Comparison of ENCODE assay signal across 23 cellular contexts in the genomic region with DNA sequence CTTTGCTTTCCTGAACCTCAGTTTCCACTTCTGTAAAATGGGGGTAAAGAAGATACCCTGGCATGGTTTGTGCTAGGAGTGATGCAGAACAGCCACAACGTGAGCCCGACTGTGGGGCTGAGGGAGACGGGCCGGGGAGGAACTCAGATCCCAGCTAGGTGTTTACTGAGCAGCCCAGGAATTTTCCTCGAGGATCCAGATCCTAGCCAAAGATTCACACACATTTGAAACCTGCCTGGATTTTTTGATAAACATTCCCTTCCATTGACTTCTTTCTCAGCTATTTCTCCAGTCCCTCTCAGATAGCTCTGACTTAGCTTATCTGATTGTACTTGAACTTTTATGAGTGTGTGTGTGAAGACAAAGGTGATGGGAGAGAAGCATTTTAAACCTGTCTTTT.
DNase-seq lines count a peak whose midpoint lies in the region; ATAC-seq and TF ChIP-seq lines count a peak whose summit lies in the region.
"Had no signal": no experiment of that assay in that cellular context is flagged by ENCODE, and none has a peak within 500 bp of the region (broad histone marks: within the 10 kb centered on the region; RNA-seq: fewer than 3 reads in every experiment).

No MANE protein-coding gene starts in this region.

- 88 to 94% (median 89%) methylated on average over 5 of the region's 5 CpGs for WGBS in adrenal gland, 4 donors
- WGBS in endodermal cell (ENCODE audit: insufficient coverage in 1 of 2, insufficient read length in 1 of 2), 2 experiments, result 94% methylated on average over 5 of the region's 5 CpGs
- no CpG with 5 or more reads among the region's 5 CpGs for WGBS in trophoblast cell (ENCODE audit: extremely low coverage, insufficient coverage, insufficient read length)

- H3K79me1 ChIP-seq in trophoblast cell (ENCODE audit: low read length), result peaks cover 3% of the 10 kb centered on the region

- peak overlapping the region; percentile 41 for H4K91ac ChIP-seq in trophoblast cell (ENCODE audit: low read depth, low read length)

- H3K4me1 Mint-ChIP-seq in endodermal cell, result no peaks in the 10 kb centered on the region

- H3K4me1 ChIP-seq in adrenal gland (replicated peaks in 1 of 2) (peaks cover 13 to 25% of the 10 kb centered on the region in 2 donors), endodermal cell (ENCODE audit: control insufficient read depth, insufficient read depth, low read length) (no peaks in the 10 kb centered on the region), trophoblast cell (ENCODE audit: control insufficient read depth in 1 of 2, insufficient read depth in 2 of 2, low read length in 2 of 2) (peaks cover 0 to 3% of the 10 kb centered on the region in 2 experiments), mucosa of descending colon (ENCODE audit: low read depth) (peaks cover 15% of the 10 kb centered on the region)
- H3K4me1 ChIP-seq: BE2C had no signal

- no peak overlapping the region for H3K23ac ChIP-seq in trophoblast cell (ENCODE audit: low read length)

- H3K27ac ChIP-seq in VCaP (peak overlapping the region; percentile 62), adrenal gland (peak overlapping the region; percentile 6 to 78 (median 70)), endodermal cell (ENCODE audit: low read depth, low read length) (no peak overlapping the region), trophoblast cell (ENCODE audit: low read depth, low read length) (no peak overlapping the region)
- H3K27ac ChIP-seq: A549; BLaER1 treated with 17β-estradiol and CSF1 and Interleukin-3, amounts not matched to agents 10 nM and 100 nM; GM23248 had no signal

- H3K36me3 ChIP-seq in adrenal gland (replicated peaks in 1 of 2) (no peaks in the 10 kb centered on the region), endodermal cell (ENCODE audit: control insufficient read depth, insufficient read depth, low read length) (peaks cover 36% of the 10 kb centered on the region), trophoblast cell (ENCODE audit: control insufficient read depth in 1 of 2, insufficient read depth in 2 of 2, low read length in 2 of 2) (no peaks in the 10 kb centered on the region), mucosa of descending colon (ENCODE audit: low read depth) (no peaks in the 10 kb centered on the region)

- H3K36me3 Mint-ChIP-seq in endodermal cell (ENCODE audit: low read depth), result peaks cover 36% of the 10 kb centered on the region
- H3K36me3 Mint-ChIP-seq: CD14-positive monocyte had no signal

- H3K27me3 Mint-ChIP-seq in endodermal cell (ENCODE audit: insufficient read depth), result no peaks in the 10 kb centered on the region
- H3K27me3 Mint-ChIP-seq: CD4-positive, alpha-beta T cell; CD8-positive, alpha-beta memory T cell had no signal

- H3K4ac ChIP-seq in trophoblast cell (ENCODE audit: low read depth, low read length), result no peak overlapping the region

- H3K27me3 ChIP-seq in adrenal gland (no peaks in the 10 kb centered on the region), endodermal cell (ENCODE audit: control insufficient read depth, insufficient read depth, low read length, poor library complexity, severe bottlenecking) (no peaks in the 10 kb centered on the region), trophoblast cell (ENCODE audit: insufficient read depth, low read length) (no peaks in the 10 kb centered on the region)
- H3K27me3 ChIP-seq: BE2C; BLaER1 treated with 17β-estradiol and CSF1 and Interleukin-3, amounts not matched to agents 10 nM and 100 nM had no signal

- H3K14ac ChIP-seq in trophoblast cell (ENCODE audit: low read length), result no peak overlapping the region

- H2BK120ac ChIP-seq in trophoblast cell (ENCODE audit: insufficient read depth, low read length, poor library complexity), result no peak overlapping the region

- peak overlapping the region; percentile 19 for H2AFZ ChIP-seq in trophoblast cell (ENCODE audit: insufficient read depth, low read length, poor library complexity)
- H2AFZ ChIP-seq: GM23248 had no signal

- H3K27ac Mint-ChIP-seq in endodermal cell, result no peak overlapping the region
- H3K27ac Mint-ChIP-seq: CD14-positive monocyte; CD4-positive, alpha-beta T cell; CD8-positive, alpha-beta memory T cell had no signal

- TF ChIP-seq CTCF in VCaP (conservative IDR thresholded peaks at IDR 0.05), result no peak
- TF ChIP-seq CTCF in adrenal gland (IDR thresholded peaks at IDR 0.05), result no peak
- no peak for TF ChIP-seq CTCF in endodermal cell (conservative IDR thresholded peaks at IDR 0.05)
- TF ChIP-seq CTCF in mucosa of descending colon (IDR thresholded peaks at IDR 0.05), result no peak

- no peak overlapping the region for H3K4me2 ChIP-seq in trophoblast cell (ENCODE audit: low read length)
- H3K4me2 ChIP-seq: A549; BLaER1 treated with 17β-estradiol and CSF1 and Interleukin-3, amounts not matched to agents 10 nM and 100 nM had no signal

- H3K79me2 ChIP-seq in trophoblast cell (ENCODE audit: control insufficient read depth, insufficient read depth, low read length, poor library complexity), result no peaks in the 10 kb centered on the region

- H3K9me3 Mint-ChIP-seq in endodermal cell, result peaks cover 11% of the 10 kb centered on the region
- H3K9me3 Mint-ChIP-seq: CD4-positive, alpha-beta T cell had no signal

- peaks cover 0 to 4% (median 0%) of the 10 kb centered on the region in 3 donors for H3K9me3 ChIP-seq in adrenal gland (replicated peaks in 1 of 3)
- peaks cover 22% of the 10 kb centered on the region for H3K9me3 ChIP-seq in endodermal cell (ENCODE audit: control insufficient read depth, low read length)
- H3K9me3 ChIP-seq in trophoblast cell (ENCODE audit: insufficient read depth, low read depth, low read length), result peaks cover 5% of the 10 kb centered on the region
- H3K9me3 ChIP-seq in mucosa of descending colon, result peaks cover 4% of the 10 kb centered on the region

- no peak for TF ChIP-seq POLR2A in adrenal gland (IDR thresholded peaks at IDR 0.05)

- H3K4me3 ChIP-seq in adrenal gland, result no peak overlapping the region
- H3K4me3 ChIP-seq in endodermal cell (ENCODE audit: low read length), result peak overlapping the region; percentile 44
- no peak overlapping the region for H3K4me3 ChIP-seq in trophoblast cell (ENCODE audit: low read depth, low read length)
- no peak overlapping the region for H3K4me3 ChIP-seq in mucosa of descending colon
- H3K4me3 ChIP-seq: A549; BLaER1 treated with 17β-estradiol and CSF1 and Interleukin-3, amounts not matched to agents 10 nM and 100 nM; GM12878; GM23248 had no signal

- no peak overlapping the region for H2AK5ac ChIP-seq in trophoblast cell (ENCODE audit: low read length)

- DNase-seq in adrenal gland (no peak), endodermal cell (no peak), trophoblast cell (peak; percentile 66 to 90), mucosa of descending colon (no peak), amygdala (lab: John Stamatoyannopoulos, UW) (no peak), middle frontal gyrus (ENCODE audit: extremely low spot score, low spot score) (no peak), anterior cingulate cortex (lab: John Stamatoyannopoulos, UW) (no peak)
- DNase-seq: 8988T; ACHN; BE2C; CD4-positive, alpha-beta T cell; CD8-positive, alpha-beta memory T cell; DMS 273 treated with DMSO at 0.1 percent for 48 hours; DMS79; EL; GDM1; GM23248; HCEC 1CT had no signal

- no peak for ATAC-seq in mucosa of descending colon
- ATAC-seq: GM12878 had no signal

- H3K9ac ChIP-seq in endodermal cell (ENCODE audit: extremely low read depth, low read length, poor library complexity, severe bottlenecking) (no peak overlapping the region), trophoblast cell (ENCODE audit: low read length) (no peak overlapping the region)
- H3K9ac ChIP-seq: BLaER1 treated with 17β-estradiol and CSF1 and Interleukin-3, amounts not matched to agents 10 nM and 100 nM; GM23248 had no signal

- H3K18ac ChIP-seq in trophoblast cell (ENCODE audit: low read length), result no peak overlapping the region

- no peak overlapping the region for H4K12ac ChIP-seq in trophoblast cell (ENCODE audit: low read depth, low read length)

- H2BK5ac ChIP-seq in trophoblast cell (ENCODE audit: low read depth, low read length, poor library complexity), result peak overlapping the region; percentile 54

- intact Hi-C loops in adrenal gland (cut with DNase I), result no loop called here
- intact Hi-C loops in mucosa of descending colon (cut with DNase I, micrococcal nuclease), result loop anchor here in 1 of 2 donors (5.0 kb wide), 1 partner anchor 98 kb away; the partner anchor contains the start of gene KIAA1671

- no peak overlapping the region for H4K8ac ChIP-seq in trophoblast cell (ENCODE audit: low read depth, low read length)

- no peak overlapping the region for H2BK12ac ChIP-seq in trophoblast cell (ENCODE audit: low read length)

- H3K4me3 Mint-ChIP-seq in endodermal cell, result no peak overlapping the region
- H3K4me3 Mint-ChIP-seq: CD14-positive monocyte; CD4-positive, alpha-beta T cell; CD8-positive, alpha-beta memory T cell had no signal

Comparison
In these comparisons a context has a peak if more than half of its experiments do, and no peak if none do; other contexts are left out.
1. H3K27ac ChIP-seq: peak in VCaP (single experiment) and adrenal gland (5 of 5); none in endodermal cell (single experiment) and trophoblast cell (single experiment).
2. DNase-seq: peak in trophoblast cell (2 of 2); none in adrenal gland (0 of 7), endodermal cell (single experiment), mucosa of descending colon (0 of 3), amygdala (0 of 56), middle frontal gyrus (single experiment) and anterior cingulate cortex (0 of 58).